Comparison of ENCODE assay signal across 8 cellular contexts in genomic region chr17:45385331-45385997, GRCh38. TPM values are rescaled to one million over a fixed set of nuclear protein-coding genes. Genes with fewer than 3 reads are reported as not detected.
A peak's percentile ranks its signal among the peaks of the same experiment; 100 is the strongest.
DNase-seq lines count a peak whose midpoint lies in the region; ATAC-seq, FAIRE-seq and TF ChIP-seq lines count a peak whose summit lies in the region.

No MANE protein-coding gene starts in this region.

- peak; percentile 96 for TF ChIP-seq CTCF in OCI-LY3 (IDR thresholded peaks at IDR 0.05; ENCODE audit: low read depth, low read length)
- peak; percentile 94 to 97 for TF ChIP-seq CTCF in endothelial cell of umbilical vein (IDR thresholded peaks at IDR 0.05; ENCODE audit: extremely low read depth in 1 of 2, insufficient read depth in 1 of 2, low read depth in 1 of 2, low read length in 2 of 2)

- no peaks in the 10 kb centered on the region for H3K9me3 ChIP-seq in OCI-LY3 (ENCODE audit: insufficient read depth, low read length)
- H3K9me3 ChIP-seq in endothelial cell of umbilical vein (replicated peaks; ENCODE audit: control insufficient read depth, insufficient read depth, low read length), result no peaks in the 10 kb centered on the region

- H3K4me2 ChIP-seq in OCI-LY3 (ENCODE audit: low read length) (peak overlapping the region; percentile 58), endothelial cell of umbilical vein (ENCODE audit: insufficient read depth, low read length) (no peak overlapping the region)

- H3K9ac ChIP-seq in OCI-LY3 (ENCODE audit: low read length) (peak overlapping the region; percentile 45; the same call in 1 of the 2 replicates), endothelial cell of umbilical vein (replicated peaks; ENCODE audit: extremely low read depth, insufficient read depth, low read length) (no peak overlapping the region)

- CTCF ChIA-PET in endothelial cell of umbilical vein (lab: Charles Lee), result interaction anchor here (0.8 to 12.8 kb wide), 24 partner anchors 9 to 250 kb away, joined by 3 to 283 read pairs (median 7); partner anchors contain the start of genes ACBD4, FMNL1 and MAP3K14

- BruUV-seq in endothelial cell of umbilical vein (replicated peaks; lab: Mats Ljungman, UMichigan), result no TSS peak

- H2AFZ ChIP-seq in OCI-LY3 (ENCODE audit: low read depth, low read length), result 0 out of 2 replicates have a peak overlapping the region, but pooled peaks have one; percentile 44
- peak overlapping the region; percentile 23 for H2AFZ ChIP-seq in endothelial cell of umbilical vein (ENCODE audit: low read depth, low read length)

- peaks cover 21% of the 10 kb centered on the region for H3K27me3 ChIP-seq in OCI-LY3 (ENCODE audit: low read depth, low read length)
- H3K27me3 ChIP-seq in endothelial cell of umbilical vein (ENCODE audit: control insufficient read depth in 2 of 2, insufficient read depth in 2 of 2, low read length in 2 of 2), result peaks cover 0 to 6% of the 10 kb centered on the region in 2 experiments

- peak; percentile 92 for FAIRE-seq in endothelial cell of umbilical vein (lab: Jason Lieb, UNC)

- dilution Hi-C loops in endothelial cell of umbilical vein (cut with MboI; ENCODE audit: extremely low pct_ligation_motif_present, low sequenced_read_pairs), result no loop called here

- H3K4me1 ChIP-seq in OCI-LY3 (ENCODE audit: low read length), result peaks cover 58% of the 10 kb centered on the region
- H3K4me1 ChIP-seq in endothelial cell of umbilical vein (ENCODE audit: control insufficient read depth, extremely low read depth, insufficient read depth, low read length), result no peaks in the 10 kb centered on the region

- H3K9me1 ChIP-seq in endothelial cell of umbilical vein (replicated peaks; ENCODE audit: control insufficient read depth, extremely low read depth, insufficient read depth, low read length), result no peaks in the 10 kb centered on the region

- POLR2A ChIA-PET in endothelial cell of umbilical vein (lab: Charles Lee), result interaction anchor here (1.8 kb wide), 1 partner anchor 108 kb away, joined by 5 read pairs; no protein-coding TSS in a partner anchor

- H4K20me1 ChIP-seq in OCI-LY3 (ENCODE audit: insufficient read depth, low read length), result no peaks in the 10 kb centered on the region
- H4K20me1 ChIP-seq in endothelial cell of umbilical vein (replicated peaks; ENCODE audit: control insufficient read depth, extremely low read depth, insufficient read depth, low read length), result no peaks in the 10 kb centered on the region

- H3K27ac ChIP-seq in OCI-LY3 (ENCODE audit: low read length), result no peak overlapping the region
- no peak overlapping the region for H3K27ac ChIP-seq in endothelial cell of umbilical vein (ENCODE audit: insufficient read depth, low read depth, low read length)

- no peak overlapping the region for H3K4me3 ChIP-seq in Jurkat, Clone E6-1 (ENCODE audit: low read length)
- H3K4me3 ChIP-seq in OCI-LY3 (ENCODE audit: low read length), result peak overlapping the region; percentile 26
- H3K4me3 ChIP-seq in endothelial cell of umbilical vein (replicated peaks in 1 of 3; ENCODE audit: insufficient read depth in 1 of 3, low read depth in 1 of 3, low read length in 3 of 3), result no peak overlapping the region

- TF ChIP-seq POLR2A in endothelial cell of umbilical vein (IDR thresholded peaks at IDR 0.05; ENCODE audit: low read depth, low read length), result no peak

- ATAC-seq in HG03571 (IDR thresholded peaks at IDR 0.05; ENCODE audit: unreplicated experiment), result no peak

- intact Hi-C loops in endothelial cell of umbilical vein (cut with micrococcal nuclease), result loop anchor here (1.0 kb wide), 5 partner anchors 68 to 166 kb away; partner anchors contain the start of gene MAP3K14

- DNase-seq in EL (peak; percentile 83), activated T-cell treated with anti-CD3 and anti-CD28 coated beads for 1 hour (ENCODE audit: low read depth) (peak; percentile 94), endothelial cell of umbilical vein (ENCODE audit: low read depth, low spot score) (peak; percentile 77), myocyte (ENCODE audit: low read depth) (peak; percentile 92)
- peak; percentile 67 for DNase-seq in Jurkat, Clone E6-1 (ENCODE audit: low read depth, low spot score)
- peak; percentile 85 for DNase-seq in stimulated activated CD8-positive, alpha-beta memory T cell treated with anti-CD3 and anti-CD28 coated beads, Interleukin-7, amount 100 ng/mL, for 24 hours (ENCODE audit: low read depth)

- no peaks in the 10 kb centered on the region for H3K79me2 ChIP-seq in OCI-LY3 (ENCODE audit: low read length)
- H3K79me2 ChIP-seq in endothelial cell of umbilical vein (ENCODE audit: control insufficient read depth, insufficient read depth, low read length), result no peaks in the 10 kb centered on the region

- H3K36me3 ChIP-seq in OCI-LY3 (replicated peaks; ENCODE audit: low read depth, low read length) (no peaks in the 10 kb centered on the region), endothelial cell of umbilical vein (ENCODE audit: control insufficient read depth in 2 of 2, extremely low read depth in 1 of 2, insufficient read depth in 2 of 2, low read length in 2 of 2) (no peaks in the 10 kb centered on the region)

TF ChIP-seq in endothelial cell of umbilical vein, 7 proteins besides CTCF, POLR2A, EP300 and RAD21:
- no peak for TF ChIP-seq EZH2 (IDR thresholded peaks at IDR 0.05; ENCODE audit: borderline replicate concordance, low read depth, low read length, severe bottlenecking)
- TF ChIP-seq POLR2AphosphoS5 (IDR thresholded peaks at IDR 0.05; ENCODE audit: insufficient read depth, low read depth, low read length), result no peak
- TF ChIP-seq FOS (IDR thresholded peaks at IDR 0.05; ENCODE audit: borderline replicate concordance, insufficient read depth, low read length), result no peak
- no peak for TF ChIP-seq MAX (IDR thresholded peaks at IDR 0.05; ENCODE audit: insufficient read depth, insufficient read length)
- TF ChIP-seq MYC (IDR thresholded peaks at IDR 0.05; ENCODE audit: low read depth, low read length), result no peak
- TF ChIP-seq GATA2 (IDR thresholded peaks at IDR 0.05; ENCODE audit: insufficient read depth, insufficient read length, low read depth, low read length), result no peak
- no peak for TF ChIP-seq JUN (IDR thresholded peaks at IDR 0.05; ENCODE audit: borderline replicate concordance, insufficient read depth, insufficient read length, low read depth)
TF ChIP-seq in endothelial cell of umbilical vein: peak in this region for 0.

RNA-seq across cellular contexts. Expression of gene ARHGAP27, which starts 47.2 kb away (rescaled TPM):
- polyA plus RNA-seq in Jurkat, Clone E6-1 (2012; ENCODE audit: insufficient read depth, insufficient read length), result 35.7 TPM
- total RNA-seq in endothelial cell of umbilical vein (40.4 and 47.0 TPM in 2 replicates), myocyte (6.6 and 31.2 TPM in 2 replicates)
- polyA plus RNA-seq in endothelial cell of umbilical vein, result 21.0 and 26.3 TPM in 2 replicates
- polyA plus RNA-seq in endothelial cell of umbilical vein (2011; cell fraction: cytosol; rRNA removed), result 10.5 and 14.8 TPM in 2 replicates
- 88.2 and 110 TPM in 2 replicates for polyA plus RNA-seq in endothelial cell of umbilical vein (2011; cell fraction: nucleus; rRNA removed)
- 8.4 and 14.1 TPM in 2 replicates for polyA plus RNA-seq in endothelial cell of umbilical vein (2012)
- 18.7 and 31.0 TPM in 2 replicates for polyA minus RNA-seq in endothelial cell of umbilical vein
- 7.2 TPM for polyA minus RNA-seq in endothelial cell of umbilical vein (2011; cell fraction: cytosol; rRNA and poly(A)+ RNA removed)
- polyA minus RNA-seq in endothelial cell of umbilical vein (2011; cell fraction: nucleus; rRNA and poly(A)+ RNA removed), result 26.7 and 50.3 TPM in 2 replicates
- polyA plus RNA-seq in myocyte (2012), result 4.5 TPM
